In genomic region chr14:37246427-37246829, GRCh38 we compare ENCODE assay signal across 9 cellular contexts. TPM values are rescaled to one million over a fixed set of nuclear protein-coding genes. Genes with fewer than 3 reads are reported as not detected.
DNase-seq lines count a peak whose midpoint lies in the region; ATAC-seq, FAIRE-seq and TF ChIP-seq lines count a peak whose summit lies in the region.
"Had no signal": no experiment of that assay in that cellular context is flagged by ENCODE, and none has a peak within 500 bp of the region (broad histone marks: within the 10 kb centered on the region; RNA-seq: fewer than 3 reads in every experiment).

No MANE protein-coding gene starts in this region.

- no peaks in the 10 kb centered on the region for H3K9me3 Mint-ChIP-seq in glutamatergic neuron (ENCODE audit: unreplicated experiment)
- H3K9me3 Mint-ChIP-seq: stimulated activated naive CD8-positive, alpha-beta T cell treated with anti-CD3 and anti-CD28 coated beads, Interleukin-15, Interleukin-2, amounts not matched to agents 100 ng/mL and 50 ng/mL, for 24 hours had no signal

- H3K27me3 Mint-ChIP-seq in glutamatergic neuron (ENCODE audit: unreplicated experiment), result no peaks in the 10 kb centered on the region
- H3K27me3 Mint-ChIP-seq: stimulated activated naive CD8-positive, alpha-beta T cell treated with anti-CD3 and anti-CD28 coated beads, Interleukin-15, Interleukin-2, amounts not matched to agents 100 ng/mL and 50 ng/mL, for 24 hours had no signal

- no peak for ATAC-seq in GM18519 (IDR thresholded peaks at IDR 0.05; ENCODE audit: low FRiP score, unreplicated experiment)

- FAIRE-seq in TTC549 (lab: Jason Lieb, UNC), result peak; percentile 96

- H3K4me3 Mint-ChIP-seq in glutamatergic neuron (ENCODE audit: unreplicated experiment), result no peak overlapping the region
- H3K4me3 Mint-ChIP-seq: stimulated activated naive CD8-positive, alpha-beta T cell treated with anti-CD3 and anti-CD28 coated beads, Interleukin-15, Interleukin-2, amounts not matched to agents 100 ng/mL and 50 ng/mL, for 24 hours had no signal

- no peak overlapping the region for H3K27ac Mint-ChIP-seq in glutamatergic neuron (ENCODE audit: unreplicated experiment)
- H3K27ac Mint-ChIP-seq: stimulated activated naive CD8-positive, alpha-beta T cell treated with anti-CD3 and anti-CD28 coated beads, Interleukin-15, Interleukin-2, amounts not matched to agents 100 ng/mL and 50 ng/mL, for 24 hours had no signal

- in situ Hi-C loops in ACHN (cut with HindIII; ENCODE audit: low pct_ligation_motif_present, low pct_unique_long_range_greater_than_20kb, low sequenced_read_pairs), result no loop called here

- DNase-seq in ACHN (peak; percentile 48), NCI-H1417 (lab: John Stamatoyannopoulos, UW) (peak; percentile 65 to 96 (median 72)), glutamatergic neuron (no peak), stromal cell of bone marrow (ENCODE audit: low read depth) (peak; percentile 13), C1 segment of cervical spinal cord (lab: John Stamatoyannopoulos, UW) (no peak)

- H3K36me3 Mint-ChIP-seq in glutamatergic neuron (ENCODE audit: unreplicated experiment), result no peaks in the 10 kb centered on the region

- no peaks in the 10 kb centered on the region for H3K4me1 Mint-ChIP-seq in glutamatergic neuron (ENCODE audit: low read depth, unreplicated experiment)

- peak; percentile 65 for TF ChIP-seq CTCF in GM12873 (IDR thresholded peaks at IDR 0.05; ENCODE audit: insufficient read depth, low read depth, low read length, missing control alignments)
- TF ChIP-seq CTCF in glutamatergic neuron (IDR thresholded peaks at IDR 0.05; ENCODE audit: partially characterized antibody, unreplicated experiment), result peak; percentile 90

RNA-seq across cellular contexts. Expression of gene MIPOL1, which starts 48.7 kb away (rescaled TPM):
- 14.5 TPM for total RNA-seq in glutamatergic neuron (ENCODE audit: unreplicated experiment)

Comparison
In these comparisons a context has a peak if more than half of its experiments do, and no peak if none do; other contexts are left out.
1. DNase-seq: peak in ACHN (single experiment), NCI-H1417 (3 of 3) and stromal cell of bone marrow (single experiment); none in glutamatergic neuron (single experiment) and C1 segment of cervical spinal cord (0 of 14).